In the genomic region with DNA sequence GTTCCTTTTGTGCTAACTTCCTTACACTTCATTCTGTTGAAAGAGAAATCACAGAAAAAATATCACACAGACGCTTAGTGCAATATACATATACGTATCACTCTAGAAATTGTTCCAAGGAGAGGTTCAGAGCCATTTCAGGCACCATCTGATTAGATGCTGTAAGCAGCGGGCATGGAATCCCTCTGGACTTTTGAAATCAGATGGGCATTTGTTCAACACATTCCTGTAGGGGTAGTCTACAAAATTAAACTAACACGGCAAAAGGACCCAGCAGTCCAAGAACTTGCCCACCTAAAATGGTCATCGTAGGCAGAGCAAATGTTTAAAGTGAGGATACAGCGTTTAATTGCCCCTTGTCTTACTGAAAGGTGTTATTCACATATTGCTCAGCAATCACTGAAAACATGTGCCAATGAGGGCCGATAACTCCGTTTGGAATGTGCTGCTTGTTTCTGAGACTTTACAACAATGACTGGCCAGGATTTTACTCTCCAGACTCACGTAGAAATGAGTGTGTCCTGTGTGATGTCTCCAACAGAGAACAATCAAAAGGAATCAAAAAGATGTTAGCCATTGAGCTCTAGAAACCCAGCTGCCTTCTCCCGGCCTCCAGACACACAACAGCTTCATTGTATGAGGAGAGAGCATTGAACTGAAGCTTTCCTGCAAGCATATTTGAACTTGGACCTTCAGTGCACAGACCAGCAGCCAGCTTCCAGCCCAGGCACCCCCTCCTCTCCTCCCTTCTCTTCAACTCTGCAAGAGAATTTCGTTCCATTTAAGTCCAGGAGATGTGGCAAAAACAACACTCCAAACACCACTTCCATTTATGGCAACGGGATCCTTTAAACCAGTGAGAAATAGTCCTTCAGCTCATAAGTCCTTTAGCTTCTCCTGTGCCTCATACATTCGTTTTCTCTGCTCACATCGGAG, we compare ENCODE assay signal across 1 cellular context.
TF ChIP-seq lines count a peak whose summit lies in the region.

No MANE protein-coding gene starts in this region.

TF ChIP-seq in HepG2, 621 proteins besides CTCF, POLR2A, EP300 and RAD21 (continues in another document):
- TF ChIP-seq, protein P1, sequence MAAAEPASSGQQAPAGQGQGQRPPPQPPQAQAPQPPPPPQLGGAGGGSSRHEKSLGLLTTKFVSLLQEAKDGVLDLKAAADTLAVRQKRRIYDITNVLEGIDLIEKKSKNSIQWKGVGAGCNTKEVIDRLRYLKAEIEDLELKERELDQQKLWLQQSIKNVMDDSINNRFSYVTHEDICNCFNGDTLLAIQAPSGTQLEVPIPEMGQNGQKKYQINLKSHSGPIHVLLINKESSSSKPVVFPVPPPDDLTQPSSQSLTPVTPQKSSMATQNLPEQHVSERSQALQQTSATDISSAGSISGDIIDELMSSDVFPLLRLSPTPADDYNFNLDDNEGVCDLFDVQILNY (CRISPR knock-in tag; conservative IDR thresholded peaks at IDR 0.05) = no peak
- TF ChIP-seq ZNF550 (CRISPR knock-in tag; IDR thresholded peaks at IDR 0.05; ENCODE audit: borderline replicate concordance) (no peak), ZNF652 (CRISPR knock-in tag; IDR thresholded peaks at IDR 0.05; ENCODE audit: borderline replicate concordance, low read depth) (no peak), ZFX (CRISPR knock-in tag; IDR thresholded peaks at IDR 0.05; ENCODE audit: low read depth) (peak; percentile 54), JUNB (CRISPR knock-in tag; IDR thresholded peaks at IDR 0.05; ENCODE audit: borderline replicate concordance) (no peak), ZNF275 (CRISPR knock-in tag; IDR thresholded peaks at IDR 0.05; ENCODE audit: borderline replicate concordance) (no peak), ZEB1 (IDR thresholded peaks at IDR 0.05; ENCODE audit: insufficient replicate concordance, low read depth) (no peak), ZNF263 (CRISPR knock-in tag; IDR thresholded peaks at IDR 0.05) (no peak), TBX3 (IDR thresholded peaks at IDR 0.05; ENCODE audit: borderline replicate concordance) (no peak), ZBTB33 (CRISPR knock-in tag; IDR thresholded peaks at IDR 0.05) (peak; percentile 17; the same call in 1 of the 2 replicates), CBFB (CRISPR knock-in tag; IDR thresholded peaks at IDR 0.05) (no peak), ZNF530 (CRISPR knock-in tag; IDR thresholded peaks at IDR 0.05; ENCODE audit: low read depth) (no peak), ZBTB7A (CRISPR knock-in tag; IDR thresholded peaks at IDR 0.05) (no peak), ZNF468 (CRISPR knock-in tag; IDR thresholded peaks at IDR 0.05) (no peak), ERF (CRISPR knock-in tag; IDR thresholded peaks at IDR 0.05) (peak; percentile 51), TAF1 (CRISPR knock-in tag; IDR thresholded peaks at IDR 0.05) (no peak), NFE2 (CRISPR knock-in tag; IDR thresholded peaks at IDR 0.05) (no peak), ZNF891 (CRISPR knock-in tag; IDR thresholded peaks at IDR 0.05) (no peak), ZNF280D (CRISPR knock-in tag; IDR thresholded peaks at IDR 0.05) (0 out of 2 replicates have a peak, but pooled peaks have one; percentile 23), PREB (CRISPR knock-in tag; IDR thresholded peaks at IDR 0.05) (no peak), ZFP37 (CRISPR knock-in tag; IDR thresholded peaks at IDR 0.05; ENCODE audit: borderline replicate concordance) (no peak), KLF12 (CRISPR knock-in tag; IDR thresholded peaks at IDR 0.05; ENCODE audit: borderline replicate concordance) (no peak), AKAP8 (CRISPR knock-in tag; IDR thresholded peaks at IDR 0.05) (no peak), ZSCAN5A (CRISPR knock-in tag; IDR thresholded peaks at IDR 0.05; ENCODE audit: borderline replicate concordance) (peak; percentile 65; the same call in 1 of the 2 replicates), BCL3 (CRISPR knock-in tag; IDR thresholded peaks at IDR 0.05) (no peak), TEAD2 (CRISPR knock-in tag; IDR thresholded peaks at IDR 0.05) (no peak), AHDC1 (CRISPR knock-in tag; IDR thresholded peaks at IDR 0.05; ENCODE audit: borderline replicate concordance) (peak; percentile 84; the same call in 1 of the 2 replicates)
- TF ChIP-seq, protein P2, sequence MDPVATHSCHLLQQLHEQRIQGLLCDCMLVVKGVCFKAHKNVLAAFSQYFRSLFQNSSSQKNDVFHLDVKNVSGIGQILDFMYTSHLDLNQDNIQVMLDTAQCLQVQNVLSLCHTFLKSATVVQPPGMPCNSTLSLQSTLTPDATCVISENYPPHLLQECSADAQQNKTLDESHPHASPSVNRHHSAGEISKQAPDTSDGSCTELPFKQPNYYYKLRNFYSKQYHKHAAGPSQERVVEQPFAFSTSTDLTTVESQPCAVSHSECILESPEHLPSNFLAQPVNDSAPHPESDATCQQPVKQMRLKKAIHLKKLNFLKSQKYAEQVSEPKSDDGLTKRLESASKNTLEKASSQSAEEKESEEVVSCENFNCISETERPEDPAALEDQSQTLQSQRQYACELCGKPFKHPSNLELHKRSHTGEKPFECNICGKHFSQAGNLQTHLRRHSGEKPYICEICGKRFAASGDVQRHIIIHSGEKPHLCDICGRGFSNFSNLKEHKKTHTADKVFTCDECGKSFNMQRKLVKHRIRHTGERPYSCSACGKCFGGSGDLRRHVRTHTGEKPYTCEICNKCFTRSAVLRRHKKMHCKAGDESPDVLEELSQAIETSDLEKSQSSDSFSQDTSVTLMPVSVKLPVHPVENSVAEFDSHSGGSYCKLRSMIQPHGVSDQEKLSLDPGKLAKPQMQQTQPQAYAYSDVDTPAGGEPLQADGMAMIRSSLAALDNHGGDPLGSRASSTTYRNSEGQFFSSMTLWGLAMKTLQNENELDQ (CRISPR knock-in tag; IDR thresholded peaks at IDR 0.05; ENCODE audit: borderline replicate concordance) = no peak
